1 cellular context compared by ENCODE assay signal in genomic region chr7:122302826-122303521, GRCh38.
TF ChIP-seq lines count a peak whose summit lies in the region.

No MANE protein-coding gene starts in this region.

TF ChIP-seq in GM23338, 12 proteins besides CTCF, POLR2A, EP300 and RAD21 (continued from another document):
- TF ChIP-seq ZNF462 (CRISPR knock-in tag; IDR thresholded peaks at IDR 0.05) (no peak), CREB1 (CRISPR knock-in tag; IDR thresholded peaks at IDR 0.05; ENCODE audit: low read depth) (no peak), EZH2 (IDR thresholded peaks at IDR 0.05; ENCODE audit: low read depth, unreplicated experiment) (peak; percentile 98), POLR2AphosphoS5 (IDR thresholded peaks at IDR 0.05; ENCODE audit: low read depth) (no peak), JUNB (IDR thresholded peaks at IDR 0.05; ENCODE audit: unreplicated experiment) (no peak), EZH2phosphoT487 (IDR thresholded peaks at IDR 0.05; ENCODE audit: unreplicated experiment) (peak; percentile 73), REST (IDR thresholded peaks at IDR 0.05; ENCODE audit: unreplicated experiment) (no peak), NANOG (IDR thresholded peaks at IDR 0.05; ENCODE audit: borderline replicate concordance) (no peak)
